Comparison of ENCODE assay signal across 1 cellular context in genomic region chr9:131126059-131126426, GRCh38.
TF ChIP-seq lines count a peak whose summit lies in the region.

No MANE protein-coding gene starts in this region.

TF ChIP-seq in HepG2, 621 proteins besides CTCF, POLR2A, EP300 and RAD21:
- TF ChIP-seq TIGD3 (CRISPR knock-in tag; IDR thresholded peaks at IDR 0.05; ENCODE audit: borderline replicate concordance) (0 out of 2 replicates have a peak, but pooled peaks have one; percentile 8), CEBPB (IDR thresholded peaks at IDR 0.05; ENCODE audit: borderline replicate concordance, low read depth, low read length) (0 out of 2 replicates have a peak, but pooled peaks have one; percentile 14), ZNF468 (CRISPR knock-in tag; IDR thresholded peaks at IDR 0.05) (0 out of 2 replicates have a peak, but pooled peaks have one; percentile 0), NFRKB (IDR thresholded peaks at IDR 0.05) (no peak), KDM5B (CRISPR knock-in tag; IDR thresholded peaks at IDR 0.05; ENCODE audit: borderline replicate concordance) (no peak), HNF4A (CRISPR knock-in tag; IDR thresholded peaks at IDR 0.05) (0 out of 2 replicates have a peak, but pooled peaks have one; percentile 6), CHD2 (IDR thresholded peaks at IDR 0.05; ENCODE audit: low read depth, low read length) (no peak), ATF7 (IDR thresholded peaks at IDR 0.05) (no peak), ATF7 (CRISPR knock-in tag; IDR thresholded peaks at IDR 0.05) (no peak), ARID2 (CRISPR knock-in tag; IDR thresholded peaks at IDR 0.05; ENCODE audit: borderline replicate concordance) (0 out of 2 replicates have a peak, but pooled peaks have one; percentile 37), ZEB1 (IDR thresholded peaks at IDR 0.05; ENCODE audit: insufficient replicate concordance, low read depth) (no peak)
TF ChIP-seq in HepG2: peak in this region for 5.
